14 cellular contexts compared by ENCODE assay signal in the genomic region with DNA sequence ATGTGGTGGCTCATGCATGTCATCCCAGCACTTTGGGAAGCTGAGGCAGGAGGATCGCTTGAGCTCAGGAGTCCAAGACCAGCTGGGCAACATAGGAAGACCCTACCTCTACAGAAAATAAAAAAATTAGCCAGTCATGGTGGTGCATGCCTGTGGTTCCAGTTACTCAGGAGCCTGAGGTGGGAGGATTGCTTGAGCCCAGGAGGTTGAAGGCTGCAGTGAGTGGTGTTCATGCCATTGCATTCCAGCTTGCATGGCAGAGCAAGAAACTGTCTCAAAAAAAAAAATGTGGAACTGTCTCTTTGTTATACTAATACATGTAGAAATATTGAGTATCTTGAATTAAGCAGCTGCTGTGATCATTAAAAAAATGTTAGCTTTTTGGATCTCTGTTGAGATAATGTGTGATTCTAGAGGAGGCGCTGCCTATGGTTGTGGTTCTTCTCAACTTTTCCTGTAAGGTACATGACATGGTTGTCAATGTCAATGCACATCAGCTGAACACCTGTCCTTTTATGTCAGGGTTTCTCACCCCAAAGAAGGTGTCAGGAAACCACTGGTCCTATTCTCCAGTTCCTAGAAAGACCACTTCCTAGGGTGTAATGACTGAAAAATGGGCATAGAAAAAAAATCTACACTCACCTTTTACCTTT.
"Had no signal": no experiment of that assay in that cellular context is flagged by ENCODE, and none has a peak within 500 bp of the region (broad histone marks: within the 10 kb centered on the region; RNA-seq: fewer than 3 reads in every experiment).

No MANE protein-coding gene starts in this region.

- H3K4me3 Mint-ChIP-seq: naive B cell had no signal

- H3K4me1 ChIP-seq: tibial artery, uterus had no signal

- H3K9me3 ChIP-seq: tibial artery, uterus had no signal

- H3K27me3 ChIP-seq: uterus had no signal

- H3K27ac Mint-ChIP-seq: naive B cell had no signal

- ATAC-seq: esophagus mucosa, left cardiac atrium had no signal

- H3K36me3 ChIP-seq: tibial artery, uterus had no signal

- H3K27ac ChIP-seq: skin epidermis, tibial artery, uterus had no signal

- H3K4me3 ChIP-seq: lung, skin epidermis, tibial artery, uterus had no signal

- DNase-seq: activated CD4-positive, CD25-positive, alpha-beta regulatory T cell treated with anti-CD3 and anti-CD28 coated beads, Interleukin-2, amount 50 U/mL, for 72 hours; activated naive CD4-positive, alpha-beta T cell treated with anti-CD3 and anti-CD28 coated beads, Interleukin-2, amount 50 U/mL, for 16 hours; activated T-cell treated with anti-CD3 and anti-CD28 coated beads, Interleukin-2, amount 50 U/mL, for 48 hours; anterior cingulate cortex; dermis blood vessel endothelial cell; glutamatergic neuron; left cardiac atrium; naive B cell; posterior cingulate gyrus; tibial artery; uterus had no signal
